In the genomic region with DNA sequence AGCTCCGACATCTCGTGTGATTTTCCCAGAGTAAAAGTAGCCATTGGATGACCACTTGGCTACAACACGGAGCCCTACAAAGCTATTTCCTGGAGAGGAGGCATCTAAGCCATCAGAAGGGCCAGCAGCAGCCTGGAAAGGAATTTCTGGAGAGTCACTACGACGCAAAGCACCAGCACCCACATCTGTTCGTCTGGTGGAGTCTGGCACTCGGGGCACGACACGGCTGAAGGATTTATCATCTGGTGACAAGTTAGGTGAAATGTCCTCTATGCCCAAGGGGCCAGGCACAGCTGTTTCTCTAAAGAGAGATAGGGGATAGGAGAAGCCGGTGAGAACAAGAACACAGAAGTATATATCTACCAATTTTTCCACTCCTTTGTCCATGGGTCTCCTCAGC, we compare ENCODE assay signal across 13 cellular contexts. TPM values are rescaled to one million over a fixed set of nuclear protein-coding genes. Genes with fewer than 3 reads are reported as not detected.
A peak's percentile ranks its signal among the peaks of the same experiment; 100 is the strongest.
DNase-seq lines count a peak whose midpoint lies in the region; ATAC-seq and TF ChIP-seq lines count a peak whose summit lies in the region.
"Had no signal": no experiment of that assay in that cellular context is flagged by ENCODE, and none has a peak within 500 bp of the region (broad histone marks: within the 10 kb centered on the region; RNA-seq: fewer than 3 reads in every experiment).

No MANE protein-coding gene starts in this region.

- H3K79me2 ChIP-seq in PC-3 (ENCODE audit: low read length): no peaks in the 10 kb centered on the region

- H3K27me3 ChIP-seq in BLaER1: no peaks in the 10 kb centered on the region
- H3K27me3 ChIP-seq in PC-3 (ENCODE audit: low read length): no peaks in the 10 kb centered on the region
- no peaks in the 10 kb centered on the region for H3K27me3 ChIP-seq in psoas muscle (ENCODE audit: insufficient read depth in 3 of 3, low read length in 2 of 3)
- no peaks in the 10 kb centered on the region for H3K27me3 ChIP-seq in endodermal cell (ENCODE audit: control insufficient read depth, insufficient read depth, low read length, poor library complexity, severe bottlenecking)
- H3K27me3 ChIP-seq: BLaER1 treated with 17β-estradiol and CSF1 and Interleukin-3, amounts not matched to agents 10 nM and 100 nM had no signal

- CTCF ChIA-PET in PC-3 (lab: Charles Lee): no interaction called here

- no peaks in the 10 kb centered on the region for H3F3A ChIP-seq in PC-3 (ENCODE audit: low read length, unreplicated experiment)

- POLR2A ChIA-PET in PC-3 (lab: Charles Lee; ENCODE audit: unreplicated experiment): no interaction called here

- H3K27me3 Mint-ChIP-seq in glutamatergic neuron (ENCODE audit: unreplicated experiment) (no peaks in the 10 kb centered on the region), endodermal cell (ENCODE audit: insufficient read depth) (no peaks in the 10 kb centered on the region)
- H3K27me3 Mint-ChIP-seq: CD4-positive, CD25-positive, alpha-beta regulatory T cell had no signal

- peak overlapping the region; percentile 8 for H3K27ac Mint-ChIP-seq in glutamatergic neuron (ENCODE audit: unreplicated experiment)
- H3K27ac Mint-ChIP-seq in endodermal cell: no peak overlapping the region

- TSS peak; percentile 15 for BruUV-seq in PC-3 (replicated peaks; lab: Mats Ljungman, UMichigan)

- H3K9ac ChIP-seq in BLaER1 (no peak overlapping the region), PC-3 (ENCODE audit: low read length) (no peak overlapping the region), endodermal cell (ENCODE audit: extremely low read depth, low read length, poor library complexity, severe bottlenecking) (no peak overlapping the region)
- H3K9ac ChIP-seq: BLaER1 treated with 17β-estradiol and CSF1 and Interleukin-3, amounts not matched to agents 10 nM and 100 nM had no signal

- H2AFZ ChIP-seq in PC-3 (ENCODE audit: low read length): no peak overlapping the region

- DNase-seq in PC-3: no peak
- DNase-seq in glutamatergic neuron: no peak
- DNase-seq in psoas muscle: no peak
- no peak for DNase-seq in AG08396 (ENCODE audit: low spot score)
- no peak for DNase-seq in endodermal cell
- DNase-seq in activated CD4-positive, alpha-beta T cell treated with anti-CD3 and anti-CD28 coated beads for 48 hours: no peak
- DNase-seq: CD4-positive, CD25-positive, alpha-beta regulatory T cell; DMS53; GF-D8 had no signal

- peak overlapping the region; percentile 45 for H3K4me2 ChIP-seq in BLaER1
- no peak overlapping the region for H3K4me2 ChIP-seq in PC-3 (ENCODE audit: low read length)
- H3K4me2 ChIP-seq: A549 had no signal

- H3K9me3 ChIP-seq in BLaER1 (no peaks in the 10 kb centered on the region), PC-3 (ENCODE audit: low read length) (no peaks in the 10 kb centered on the region), psoas muscle (no peaks in the 10 kb centered on the region), endodermal cell (ENCODE audit: control insufficient read depth, low read length) (no peaks in the 10 kb centered on the region)
- H3K9me3 ChIP-seq: A549; BLaER1 treated with 17β-estradiol and CSF1 and Interleukin-3, amounts not matched to agents 10 nM and 100 nM; HAP-1 had no signal

- TF ChIP-seq CTCF in PC-3 (conservative IDR thresholded peaks at IDR 0.05; ENCODE audit: low read depth, low read length): no peak
- no peak for TF ChIP-seq CTCF in glutamatergic neuron (IDR thresholded peaks at IDR 0.05; ENCODE audit: partially characterized antibody, unreplicated experiment)
- no peak for TF ChIP-seq CTCF in psoas muscle (IDR thresholded peaks at IDR 0.05)
- no peak for TF ChIP-seq CTCF in endodermal cell (conservative IDR thresholded peaks at IDR 0.05)

- peaks cover 1% of the 10 kb centered on the region for H3K9me3 Mint-ChIP-seq in glutamatergic neuron (ENCODE audit: unreplicated experiment)
- no peaks in the 10 kb centered on the region for H3K9me3 Mint-ChIP-seq in endodermal cell
- H3K9me3 Mint-ChIP-seq: CD4-positive, CD25-positive, alpha-beta regulatory T cell had no signal

- peaks cover 99% of the 10 kb centered on the region for H3K36me3 ChIP-seq in BLaER1
- H3K36me3 ChIP-seq in PC-3 (ENCODE audit: low read depth, low read length): peaks cover 44% of the 10 kb centered on the region
- H3K36me3 ChIP-seq in psoas muscle (ENCODE audit: insufficient read depth in 1 of 2, low read depth in 1 of 2): peaks cover 6 to 76% of the 10 kb centered on the region in 2 donors
- peaks cover 97% of the 10 kb centered on the region for H3K36me3 ChIP-seq in endodermal cell (ENCODE audit: control insufficient read depth, insufficient read depth, low read length)

- H4K20me1 ChIP-seq in BLaER1 (peaks cover 15% of the 10 kb centered on the region), PC-3 (ENCODE audit: low read length) (no peaks in the 10 kb centered on the region)
- H4K20me1 ChIP-seq: BLaER1 treated with 17β-estradiol and CSF1 and Interleukin-3, amounts not matched to agents 10 nM and 100 nM had no signal

- H3K4me1 Mint-ChIP-seq in glutamatergic neuron (ENCODE audit: low read depth, unreplicated experiment) (no peaks in the 10 kb centered on the region), endodermal cell (peaks cover 11% of the 10 kb centered on the region)

- no peak overlapping the region for H3K4me3 Mint-ChIP-seq in glutamatergic neuron (ENCODE audit: unreplicated experiment)
- H3K4me3 Mint-ChIP-seq in endodermal cell: no peak overlapping the region
- H3K4me3 Mint-ChIP-seq: CD4-positive, CD25-positive, alpha-beta regulatory T cell had no signal

- intact Hi-C loops in PC-3 (cut with micrococcal nuclease) (no loop called here), psoas muscle (cut with DNase I) (no loop called here)

- WGBS in psoas muscle, 3 donors: 39 to 48% (median 42%) methylated on average over 10 of the region's 10 CpGs
- WGBS in endodermal cell (ENCODE audit: insufficient coverage in 1 of 2, insufficient read length in 1 of 2), 2 experiments: 93 to 98% methylated on average over 7 to 10 of the region's 10 CpGs

- peaks cover 6% of the 10 kb centered on the region for H3K36me3 Mint-ChIP-seq in glutamatergic neuron (ENCODE audit: unreplicated experiment)
- H3K36me3 Mint-ChIP-seq in endodermal cell (ENCODE audit: low read depth): peaks cover 79% of the 10 kb centered on the region

- ATAC-seq in PC-3 (no peak), psoas muscle (peak in 3 of 4 donors; percentile 30 to 69 (median 32))
- ATAC-seq: A549 had no signal

- no peaks in the 10 kb centered on the region for H3K9me2 ChIP-seq in PC-3 (replicated peaks; ENCODE audit: low read length)

- peaks cover 19% of the 10 kb centered on the region for H3K4me1 ChIP-seq in BLaER1
- H3K4me1 ChIP-seq in PC-3 (ENCODE audit: insufficient read depth, low read length): peaks cover 6% of the 10 kb centered on the region; the same call in 1 of the 2 replicates
- H3K4me1 ChIP-seq in psoas muscle: no peaks in the 10 kb centered on the region
- H3K4me1 ChIP-seq in endodermal cell (ENCODE audit: control insufficient read depth, insufficient read depth, low read length): peaks cover 16% of the 10 kb centered on the region
- H3K4me1 ChIP-seq: A549 had no signal

- H3K27ac ChIP-seq in BLaER1 (no peak overlapping the region), PC-3 (ENCODE audit: low read length) (no peak overlapping the region), psoas muscle (no peak overlapping the region), endodermal cell (ENCODE audit: low read depth, low read length) (no peak overlapping the region)
- H3K27ac ChIP-seq: A549; BLaER1 treated with 17β-estradiol and CSF1 and Interleukin-3, amounts not matched to agents 10 nM and 100 nM had no signal

- H3K4me3 ChIP-seq in BLaER1 (no peak overlapping the region), PC-3 (ENCODE audit: low read length) (no peak overlapping the region), psoas muscle (no peak overlapping the region), endodermal cell (ENCODE audit: low read length) (no peak overlapping the region)
- H3K4me3 ChIP-seq: A549; BLaER1 treated with 17β-estradiol and CSF1 and Interleukin-3, amounts not matched to agents 10 nM and 100 nM; HAP-1 had no signal

RNA-seq across cellular contexts. Expression of a gene that starts 49.5 kb away (rescaled TPM):
- total RNA-seq in PC-3 (2014; rRNA removed) (29.7 and 40.6 TPM in 2 replicates), glutamatergic neuron (ENCODE audit: unreplicated experiment) (29.9 TPM), psoas muscle (10 to 100 TPM; 12.8 to 21.0 (median 19.2) TPM), endodermal cell (10 to 100 TPM; 19.3 to 20.0 TPM)
- 10 to 100 TPM in 2 of 3 donors, 1 to 10 TPM in 1; 6.1 to 12.1 (median 11.9) TPM for polyA plus RNA-seq in psoas muscle
- 20.9 TPM for polyA plus RNA-seq in endodermal cell (2013, experiment 1 of 2)
- polyA plus RNA-seq in endodermal cell (2013, experiment 2 of 2): 19.5 TPM

RNA-seq across cellular contexts. Expression of a gene that starts 49.6 kb away (rescaled TPM):
- total RNA-seq in PC-3 (2014; rRNA removed) (16.8 and 28.0 TPM in 2 replicates), glutamatergic neuron (ENCODE audit: unreplicated experiment) (118 TPM), psoas muscle (10 to 100 TPM; 18.5 to 26.2 (median 21.9) TPM), endodermal cell (10 to 100 TPM; 44.3 to 45.1 TPM)
- polyA plus RNA-seq in psoas muscle: 10 to 100 TPM in 1 of 3 donors, 1 to 10 TPM in 2; 5.7 to 31.5 (median 7.2) TPM
- polyA plus RNA-seq in endodermal cell (2013, experiment 1 of 2): 36.8 TPM
- polyA plus RNA-seq in endodermal cell (2013, experiment 2 of 2): 33.1 TPM
